In the genomic region with DNA sequence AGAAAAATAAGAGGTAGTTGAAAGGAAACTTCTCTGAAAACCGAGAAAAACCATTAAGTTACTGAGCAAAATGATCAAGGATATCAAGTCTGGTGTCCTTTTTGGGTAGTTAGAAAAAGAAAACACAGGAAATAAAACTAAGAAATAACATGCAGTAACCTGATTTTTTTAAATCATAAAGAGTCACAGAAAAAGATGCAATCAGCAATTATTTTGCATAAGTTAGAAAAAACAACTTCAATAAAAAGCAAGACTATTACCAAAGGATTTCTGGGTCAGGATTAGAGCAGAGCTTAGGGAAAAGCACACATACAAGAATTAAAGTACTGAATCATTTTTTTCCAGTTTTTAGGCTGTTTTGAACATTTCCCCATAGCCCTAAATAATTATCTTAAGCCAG, we compare ENCODE assay signal across 6 cellular contexts.
"Had no signal": no experiment of that assay in that cellular context is flagged by ENCODE, and none has a peak within 500 bp of the region (broad histone marks: within the 10 kb centered on the region; RNA-seq: fewer than 3 reads in every experiment).

No MANE protein-coding gene starts in this region.

- H3K36me3 ChIP-seq: HAP-1 had no signal

- H3K4me3 ChIP-seq: HAP-1 had no signal

- FAIRE-seq: HTR-8/SVneo had no signal

- DNase-seq: GOT3, H7, KG1 had no signal

- H3K9me3 Mint-ChIP-seq: IgD-negative memory B cell had no signal

- H3K9me3 ChIP-seq: HAP-1 had no signal

- H3K27ac Mint-ChIP-seq: IgD-negative memory B cell had no signal

- H3K27me3 Mint-ChIP-seq: IgD-negative memory B cell had no signal
